27 cellular contexts compared by ENCODE assay signal in genomic region chrX:13339607-13340006, GRCh38. TPM values are rescaled to one million over a fixed set of nuclear protein-coding genes. Genes with fewer than 3 reads are reported as not detected.
A peak's percentile ranks its signal among the peaks of the same experiment; 100 is the strongest.
DNase-seq lines count a peak whose midpoint lies in the region; ATAC-seq and TF ChIP-seq lines count a peak whose summit lies in the region.
"Had no signal": no experiment of that assay in that cellular context is flagged by ENCODE, and none has a peak within 500 bp of the region (broad histone marks: within the 10 kb centered on the region; RNA-seq: fewer than 3 reads in every experiment).

No MANE protein-coding gene starts in this region.

- H3K4me3 ChIP-seq in uterus, result no peak overlapping the region
- H3K4me3 ChIP-seq: BLaER1, GM12878, Peyer's patch had no signal

- H3K36me3 ChIP-seq in uterus, result no peaks in the 10 kb centered on the region
- H3K36me3 ChIP-seq: BLaER1, Peyer's patch had no signal

- no peak for TF ChIP-seq POLR2A in uterus (IDR thresholded peaks at IDR 0.05)

- H3K27ac ChIP-seq in uterus, result peak overlapping the region; percentile 39 to 52
- H3K27ac ChIP-seq: 22Rv1, BLaER1, Peyer's patch had no signal

- peak; percentile 66 for ATAC-seq in SK-N-SH treated with all-trans-retinoic acid at 6 μM for 48 hours
- ATAC-seq in left colon, result peak; percentile 98
- ATAC-seq: GM12878, HepG2 had no signal

- DNase-seq in DMS 273 (lab: John Stamatoyannopoulos, UW; ENCODE audit: unreplicated experiment) (peak; percentile 24), DMS 273 treated with DMSO at 0.1 percent for 48 hours (lab: John Stamatoyannopoulos, UW) (no peak), left colon (peak; percentile 20 to 54), uterus (no peak), NCI-H1417 treated with DMSO at 0.1 percent for 48 hours (lab: John Stamatoyannopoulos, UW) (no peak), hippocampal formation (lab: John Stamatoyannopoulos, UW) (no peak), NOMO-1 treated with DMSO at 0.1 percent for 48 hours (lab: John Stamatoyannopoulos, UW; ENCODE audit: unreplicated experiment) (no peak)
- DNase-seq: ACHN; CD4-positive, alpha-beta T cell; COR-L47; DND-41; KBM-7; MV-4-11; NCI-H1105 treated with DMSO at 0.1 percent for 48 hours; NCI-H187 treated with DMSO at 0.1 percent for 48 hours; NCI-H2107; NCI-H226; NCI-H510A treated with DMSO at 0.1 percent for 48 hours; NCI-H774; NK-92 treated with Interleukin-12 subunit alpha and Interleukin-12 subunit beta, amount 100 ng/mL, for 24 hours; Peyer's patch had no signal

- intact Hi-C loops in left colon (cut with DNase I, micrococcal nuclease) (no loop called here), uterus (cut with DNase I; ENCODE audit: low total_unique reads) (no loop called here)

- H3K4me1 ChIP-seq in uterus, result no peaks in the 10 kb centered on the region
- H3K4me1 ChIP-seq: Peyer's patch had no signal

- TF ChIP-seq CTCF in uterus (IDR thresholded peaks at IDR 0.05), result no peak

- H3K9me3 ChIP-seq in uterus, result no peaks in the 10 kb centered on the region
- H3K9me3 ChIP-seq: Peyer's patch had no signal

- no peaks in the 10 kb centered on the region for H3K27me3 ChIP-seq in uterus
- H3K27me3 ChIP-seq: BLaER1, Peyer's patch had no signal

TF ChIP-seq in SK-N-SH treated with all-trans-retinoic acid at 6 μM for 48 hours, 23 proteins besides CTCF, POLR2A, EP300 and RAD21:
- TF ChIP-seq ZNF70 (CRISPR knock-in tag; IDR thresholded peaks at IDR 0.05), result no peak
- TF ChIP-seq PATZ1 (CRISPR knock-in tag; IDR thresholded peaks at IDR 0.05; ENCODE audit: borderline replicate concordance), result no peak
- TF ChIP-seq ZFP30 (CRISPR knock-in tag; IDR thresholded peaks at IDR 0.05), result no peak
- no peak for TF ChIP-seq POU6F1 (CRISPR knock-in tag; IDR thresholded peaks at IDR 0.05; ENCODE audit: borderline replicate concordance, low read depth)
- no peak for TF ChIP-seq BACH2 (CRISPR knock-in tag; IDR thresholded peaks at IDR 0.05; ENCODE audit: borderline replicate concordance)
- TF ChIP-seq PPARA (CRISPR knock-in tag; IDR thresholded peaks at IDR 0.05; ENCODE audit: borderline replicate concordance), result no peak
- no peak for TF ChIP-seq OSR1 (CRISPR knock-in tag; IDR thresholded peaks at IDR 0.05)
- TF ChIP-seq ESRRG (CRISPR knock-in tag; IDR thresholded peaks at IDR 0.05), result no peak
- TF ChIP-seq ZC3H10 (CRISPR knock-in tag; IDR thresholded peaks at IDR 0.05), result no peak
- no peak for TF ChIP-seq ZFP3 (CRISPR knock-in tag; IDR thresholded peaks at IDR 0.05)
- no peak for TF ChIP-seq TCF4 (CRISPR knock-in tag; IDR thresholded peaks at IDR 0.05; ENCODE audit: borderline replicate concordance)
- TF ChIP-seq ISL1 (CRISPR knock-in tag; IDR thresholded peaks at IDR 0.05), result no peak
- TF ChIP-seq CSRNP3 (CRISPR knock-in tag; IDR thresholded peaks at IDR 0.05), result no peak
- TF ChIP-seq TOX (CRISPR knock-in tag; IDR thresholded peaks at IDR 0.05; ENCODE audit: borderline replicate concordance), result no peak
- no peak for TF ChIP-seq ARNTL (CRISPR knock-in tag; IDR thresholded peaks at IDR 0.05; ENCODE audit: borderline replicate concordance, low read depth)

RNA-seq across cellular contexts. Expression of gene ATXN3L, which starts 19.8 kb away (rescaled TPM):
- not detected for total RNA-seq in left colon
- not detected for total RNA-seq in uterus
- total RNA-seq: CD4-positive, alpha-beta T cell; GM12878; HepG2; OCI-LY7; Peyer's patch had no signal

Comparison
In these comparisons a context has a peak if more than half of its experiments do, and no peak if none do; other contexts are left out.
1. DNase-seq: peak in DMS 273 (single experiment) and left colon (2 of 2); none in DMS 273 treated with DMSO at 0.1 percent for 48 hours (single experiment), uterus (0 of 2), NCI-H1417 treated with DMSO at 0.1 percent for 48 hours (single experiment), hippocampal formation (0 of 2) and NOMO-1 treated with DMSO at 0.1 percent for 48 hours (single experiment).